2 cellular contexts compared by ENCODE assay signal in the genomic region with DNA sequence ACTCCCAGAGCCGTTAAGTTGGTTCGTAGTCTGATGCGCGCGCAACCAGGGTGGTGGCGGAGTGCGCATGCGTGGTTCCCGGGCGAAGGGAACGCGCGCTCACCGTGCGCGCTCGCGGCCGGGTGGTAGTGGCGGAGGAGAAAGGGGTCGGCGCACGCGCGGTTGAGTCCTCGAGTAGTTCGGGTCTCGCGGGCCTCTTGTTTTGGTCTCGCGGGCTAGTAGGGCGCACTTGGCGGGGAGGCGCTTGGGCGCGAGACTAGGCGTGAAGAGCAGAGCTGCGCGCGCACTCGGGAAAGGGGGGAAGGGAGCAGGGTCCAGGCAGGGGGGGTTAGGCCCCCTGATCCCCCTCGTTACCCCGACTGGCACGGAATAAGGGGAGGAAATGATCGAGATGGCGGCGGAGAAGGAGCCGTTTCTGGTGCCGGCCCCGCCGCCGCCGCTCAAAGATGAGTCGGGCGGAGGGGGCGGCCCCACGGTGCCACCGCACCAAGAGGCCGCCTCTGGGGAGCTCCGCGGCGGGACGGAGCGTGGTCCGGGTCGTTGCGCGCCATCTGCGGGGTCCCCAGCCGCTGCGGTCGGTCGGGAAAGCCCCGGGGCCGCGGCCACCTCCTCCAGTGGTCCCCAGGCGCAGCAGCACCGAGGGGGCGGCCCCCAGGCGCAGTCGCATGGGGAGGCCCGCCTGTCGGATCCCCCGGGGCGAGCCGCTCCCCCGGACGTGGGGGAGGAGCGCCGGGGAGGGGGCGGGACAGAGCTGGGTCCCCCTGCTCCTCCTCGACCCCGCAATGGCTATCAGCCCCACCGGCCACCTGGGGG.
TF ChIP-seq lines count a peak whose summit lies in the region.

A gene with protein sequence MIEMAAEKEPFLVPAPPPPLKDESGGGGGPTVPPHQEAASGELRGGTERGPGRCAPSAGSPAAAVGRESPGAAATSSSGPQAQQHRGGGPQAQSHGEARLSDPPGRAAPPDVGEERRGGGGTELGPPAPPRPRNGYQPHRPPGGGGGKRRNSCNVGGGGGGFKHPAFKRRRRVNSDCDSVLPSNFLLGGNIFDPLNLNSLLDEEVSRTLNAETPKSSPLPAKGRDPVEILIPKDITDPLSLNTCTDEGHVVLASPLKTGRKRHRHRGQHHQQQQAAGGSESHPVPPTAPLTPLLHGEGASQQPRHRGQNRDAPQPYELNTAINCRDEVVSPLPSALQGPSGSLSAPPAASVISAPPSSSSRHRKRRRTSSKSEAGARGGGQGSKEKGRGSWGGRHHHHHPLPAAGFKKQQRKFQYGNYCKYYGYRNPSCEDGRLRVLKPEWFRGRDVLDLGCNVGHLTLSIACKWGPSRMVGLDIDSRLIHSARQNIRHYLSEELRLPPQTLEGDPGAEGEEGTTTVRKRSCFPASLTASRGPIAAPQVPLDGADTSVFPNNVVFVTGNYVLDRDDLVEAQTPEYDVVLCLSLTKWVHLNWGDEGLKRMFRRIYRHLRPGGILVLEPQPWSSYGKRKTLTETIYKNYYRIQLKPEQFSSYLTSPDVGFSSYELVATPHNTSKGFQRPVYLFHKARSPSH (plus strand): TSS at position 195 of the 813 bp plus-strand sequence. CDS start 188 bp downstream, at position 383.

TF ChIP-seq in HEK293T, 16 proteins besides CTCF, POLR2A, EP300 and RAD21 (continued from another document):
- TF ChIP-seq SP1 (IDR thresholded peaks at IDR 0.05): no peak
- TF ChIP-seq NFRKB (IDR thresholded peaks at IDR 0.05): no peak
- TF ChIP-seq CTBP1 (IDR thresholded peaks at IDR 0.05; ENCODE audit: borderline replicate concordance): no peak
- TF ChIP-seq, protein P1, sequence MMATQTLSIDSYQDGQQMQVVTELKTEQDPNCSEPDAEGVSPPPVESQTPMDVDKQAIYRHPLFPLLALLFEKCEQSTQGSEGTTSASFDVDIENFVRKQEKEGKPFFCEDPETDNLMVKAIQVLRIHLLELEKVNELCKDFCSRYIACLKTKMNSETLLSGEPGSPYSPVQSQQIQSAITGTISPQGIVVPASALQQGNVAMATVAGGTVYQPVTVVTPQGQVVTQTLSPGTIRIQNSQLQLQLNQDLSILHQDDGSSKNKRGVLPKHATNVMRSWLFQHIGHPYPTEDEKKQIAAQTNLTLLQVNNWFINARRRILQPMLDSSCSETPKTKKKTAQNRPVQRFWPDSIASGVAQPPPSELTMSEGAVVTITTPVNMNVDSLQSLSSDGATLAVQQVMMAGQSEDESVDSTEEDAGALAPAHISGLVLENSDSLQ (IDR thresholded peaks at IDR 0.05): no peak
- no peak for TF ChIP-seq FOXK2 (IDR thresholded peaks at IDR 0.05)
- no peak for TF ChIP-seq LEF1 (IDR thresholded peaks at IDR 0.05; ENCODE audit: borderline replicate concordance)
- no peak for TF ChIP-seq HDGF (IDR thresholded peaks at IDR 0.05; ENCODE audit: borderline replicate concordance)
- no peak for TF ChIP-seq SUZ12 (IDR thresholded peaks at IDR 0.05)
- no peak for TF ChIP-seq ARNT (IDR thresholded peaks at IDR 0.05)
- no peak for TF ChIP-seq FOXM1 (IDR thresholded peaks at IDR 0.05; ENCODE audit: borderline replicate concordance)
- TF ChIP-seq BHLHE40 (IDR thresholded peaks at IDR 0.05; ENCODE audit: borderline replicate concordance): no peak
- TF ChIP-seq TARDBP (IDR thresholded peaks at IDR 0.05): no peak
- no peak for TF ChIP-seq ZNF384 (IDR thresholded peaks at IDR 0.05)
- TF ChIP-seq L3MBTL2 (conservative IDR thresholded peaks at IDR 0.05): no peak
- TF ChIP-seq ELF4 (IDR thresholded peaks at IDR 0.05): no peak

TF ChIP-seq in SK-N-SH, 30 proteins besides CTCF, POLR2A, EP300 and RAD21:
- TF ChIP-seq, protein P2, sequence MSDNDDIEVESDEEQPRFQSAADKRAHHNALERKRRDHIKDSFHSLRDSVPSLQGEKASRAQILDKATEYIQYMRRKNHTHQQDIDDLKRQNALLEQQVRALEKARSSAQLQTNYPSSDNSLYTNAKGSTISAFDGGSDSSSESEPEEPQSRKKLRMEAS (IDR thresholded peaks at IDR 0.05; ENCODE audit: low read depth): no peak; the same call in none of the 2 replicates
- TF ChIP-seq NFIC (IDR thresholded peaks at IDR 0.05; ENCODE audit: borderline replicate concordance) (no peak), TCF12 (IDR thresholded peaks at IDR 0.05) (0 out of 2 replicates have a peak, but pooled peaks have one; percentile 5), EZH2phosphoT487 (IDR thresholded peaks at IDR 0.05; ENCODE audit: borderline replicate concordance, low read depth) (no peak), NRF1 (IDR thresholded peaks at IDR 0.05; ENCODE audit: low read depth, low read length) (peak; percentile 61), TEAD4 (IDR thresholded peaks at IDR 0.05; ENCODE audit: borderline replicate concordance, insufficient read depth) (no peak), FOXM1 (IDR thresholded peaks at IDR 0.05; ENCODE audit: low read depth) (no peak; the same call in 1 of the 2 replicates), MEF2A (IDR thresholded peaks at IDR 0.05; ENCODE audit: borderline replicate concordance, low read depth) (no peak), SIN3A (IDR thresholded peaks at IDR 0.05; ENCODE audit: borderline replicate concordance, low read depth, low read length) (peak; percentile 82; the same call in 1 of the 2 replicates), RFX5 (IDR thresholded peaks at IDR 0.05; ENCODE audit: low read length) (no peak), GATA2 (CRISPR knock-in tag; IDR thresholded peaks at IDR 0.05) (no peak), CHD2 (IDR thresholded peaks at IDR 0.05; ENCODE audit: low read length, partially characterized antibody) (peak; percentile 98), JUND (IDR thresholded peaks at IDR 0.05) (no peak), GABPA (IDR thresholded peaks at IDR 0.05; ENCODE audit: low read depth) (no peak), YY1 (IDR thresholded peaks at IDR 0.05; ENCODE audit: low read depth) (0 out of 2 replicates have a peak, but pooled peaks have one; percentile 27), REST (IDR thresholded peaks at IDR 0.05; ENCODE audit: low read depth, low read length) (no peak; the same call in 1 of the 2 replicates), SMC3 (IDR thresholded peaks at IDR 0.05; ENCODE audit: low read depth, low read length) (no peak), MXI1 (IDR thresholded peaks at IDR 0.05; ENCODE audit: low read depth, low read length) (peak; percentile 43; the same call in 1 of the 2 replicates), RCOR1 (IDR thresholded peaks at IDR 0.05; ENCODE audit: low read length) (no peak), RXRA (IDR thresholded peaks at IDR 0.05; ENCODE audit: borderline replicate concordance, low read depth) (no peak), POLR2AphosphoS5 (IDR thresholded peaks at IDR 0.05; ENCODE audit: low read depth, low read length) (peak; percentile 7; the same call in 1 of the 2 replicates), TAF1 (IDR thresholded peaks at IDR 0.05; ENCODE audit: borderline replicate concordance, low read depth, low read length) (0 out of 2 replicates have a peak, but pooled peaks have one; percentile 47), FOXJ3 (CRISPR knock-in tag; IDR thresholded peaks at IDR 0.05) (no peak; the same call in 1 of the 2 replicates), USF2 (IDR thresholded peaks at IDR 0.05; ENCODE audit: borderline replicate concordance, low read depth, low read length) (no peak), ELF1 (IDR thresholded peaks at IDR 0.05) (0 out of 2 replicates have a peak, but pooled peaks have one; percentile 9), FOSL2 (IDR thresholded peaks at IDR 0.05; ENCODE audit: borderline replicate concordance, low read depth) (no peak)
- TF ChIP-seq, protein P3, sequence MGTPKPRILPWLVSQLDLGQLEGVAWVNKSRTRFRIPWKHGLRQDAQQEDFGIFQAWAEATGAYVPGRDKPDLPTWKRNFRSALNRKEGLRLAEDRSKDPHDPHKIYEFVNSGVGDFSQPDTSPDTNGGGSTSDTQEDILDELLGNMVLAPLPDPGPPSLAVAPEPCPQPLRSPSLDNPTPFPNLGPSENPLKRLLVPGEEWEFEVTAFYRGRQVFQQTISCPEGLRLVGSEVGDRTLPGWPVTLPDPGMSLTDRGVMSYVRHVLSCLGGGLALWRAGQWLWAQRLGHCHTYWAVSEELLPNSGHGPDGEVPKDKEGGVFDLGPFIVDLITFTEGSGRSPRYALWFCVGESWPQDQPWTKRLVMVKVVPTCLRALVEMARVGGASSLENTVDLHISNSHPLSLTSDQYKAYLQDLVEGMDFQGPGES (IDR thresholded peaks at IDR 0.05; ENCODE audit: low read depth, low read length): no peak
- TF ChIP-seq, protein P4, sequence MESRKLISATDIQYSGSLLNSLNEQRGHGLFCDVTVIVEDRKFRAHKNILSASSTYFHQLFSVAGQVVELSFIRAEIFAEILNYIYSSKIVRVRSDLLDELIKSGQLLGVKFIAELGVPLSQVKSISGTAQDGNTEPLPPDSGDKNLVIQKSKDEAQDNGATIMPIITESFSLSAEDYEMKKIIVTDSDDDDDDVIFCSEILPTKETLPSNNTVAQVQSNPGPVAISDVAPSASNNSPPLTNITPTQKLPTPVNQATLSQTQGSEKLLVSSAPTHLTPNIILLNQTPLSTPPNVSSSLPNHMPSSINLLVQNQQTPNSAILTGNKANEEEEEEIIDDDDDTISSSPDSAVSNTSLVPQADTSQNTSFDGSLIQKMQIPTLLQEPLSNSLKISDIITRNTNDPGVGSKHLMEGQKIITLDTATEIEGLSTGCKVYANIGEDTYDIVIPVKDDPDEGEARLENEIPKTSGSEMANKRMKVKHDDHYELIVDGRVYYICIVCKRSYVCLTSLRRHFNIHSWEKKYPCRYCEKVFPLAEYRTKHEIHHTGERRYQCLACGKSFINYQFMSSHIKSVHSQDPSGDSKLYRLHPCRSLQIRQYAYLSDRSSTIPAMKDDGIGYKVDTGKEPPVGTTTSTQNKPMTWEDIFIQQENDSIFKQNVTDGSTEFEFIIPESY (IDR thresholded peaks at IDR 0.05; ENCODE audit: borderline replicate concordance, low read depth): peak; percentile 94
- TF ChIP-seq, protein P5, sequence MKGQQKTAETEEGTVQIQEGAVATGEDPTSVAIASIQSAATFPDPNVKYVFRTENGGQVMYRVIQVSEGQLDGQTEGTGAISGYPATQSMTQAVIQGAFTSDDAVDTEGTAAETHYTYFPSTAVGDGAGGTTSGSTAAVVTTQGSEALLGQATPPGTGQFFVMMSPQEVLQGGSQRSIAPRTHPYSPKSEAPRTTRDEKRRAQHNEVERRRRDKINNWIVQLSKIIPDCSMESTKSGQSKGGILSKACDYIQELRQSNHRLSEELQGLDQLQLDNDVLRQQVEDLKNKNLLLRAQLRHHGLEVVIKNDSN (IDR thresholded peaks at IDR 0.05; ENCODE audit: borderline replicate concordance, low read depth): no peak
- TF ChIP-seq, protein P6, sequence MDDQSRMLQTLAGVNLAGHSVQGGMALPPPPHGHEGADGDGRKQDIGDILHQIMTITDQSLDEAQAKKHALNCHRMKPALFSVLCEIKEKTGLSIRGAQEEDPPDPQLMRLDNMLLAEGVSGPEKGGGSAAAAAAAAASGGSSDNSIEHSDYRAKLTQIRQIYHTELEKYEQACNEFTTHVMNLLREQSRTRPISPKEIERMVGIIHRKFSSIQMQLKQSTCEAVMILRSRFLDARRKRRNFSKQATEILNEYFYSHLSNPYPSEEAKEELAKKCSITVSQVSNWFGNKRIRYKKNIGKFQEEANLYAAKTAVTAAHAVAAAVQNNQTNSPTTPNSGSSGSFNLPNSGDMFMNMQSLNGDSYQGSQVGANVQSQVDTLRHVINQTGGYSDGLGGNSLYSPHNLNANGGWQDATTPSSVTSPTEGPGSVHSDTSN (IDR thresholded peaks at IDR 0.05): no peak
